Comparison of ENCODE assay signal across 1 cellular context in the genomic region with DNA sequence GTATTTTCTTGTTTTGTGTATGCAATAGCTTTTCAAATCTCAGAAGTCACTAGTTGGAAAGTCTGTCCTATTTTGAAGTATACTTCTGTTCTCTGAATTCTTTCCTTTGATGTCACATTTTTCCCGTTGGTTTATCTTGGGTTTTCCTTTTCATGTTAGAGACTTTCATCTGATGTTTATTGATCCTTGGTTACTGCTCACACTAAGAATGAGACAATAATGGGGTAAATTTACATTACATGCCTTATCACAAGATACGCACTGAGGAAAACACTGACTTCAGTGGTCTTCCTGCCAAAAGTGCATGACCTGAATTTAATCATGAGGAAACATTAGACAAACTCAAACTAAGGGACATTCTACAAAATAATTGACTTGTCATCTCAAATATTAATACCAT.
TF ChIP-seq lines count a peak whose summit lies in the region.

No MANE protein-coding gene starts in this region.

TF ChIP-seq in HepG2, 621 proteins besides CTCF, POLR2A, EP300 and RAD21 (continued from another document and continues in another):
- TF ChIP-seq, protein P1, sequence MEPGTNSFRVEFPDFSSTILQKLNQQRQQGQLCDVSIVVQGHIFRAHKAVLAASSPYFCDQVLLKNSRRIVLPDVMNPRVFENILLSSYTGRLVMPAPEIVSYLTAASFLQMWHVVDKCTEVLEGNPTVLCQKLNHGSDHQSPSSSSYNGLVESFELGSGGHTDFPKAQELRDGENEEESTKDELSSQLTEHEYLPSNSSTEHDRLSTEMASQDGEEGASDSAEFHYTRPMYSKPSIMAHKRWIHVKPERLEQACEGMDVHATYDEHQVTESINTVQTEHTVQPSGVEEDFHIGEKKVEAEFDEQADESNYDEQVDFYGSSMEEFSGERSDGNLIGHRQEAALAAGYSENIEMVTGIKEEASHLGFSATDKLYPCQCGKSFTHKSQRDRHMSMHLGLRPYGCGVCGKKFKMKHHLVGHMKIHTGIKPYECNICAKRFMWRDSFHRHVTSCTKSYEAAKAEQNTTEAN (CRISPR knock-in tag; conservative IDR thresholded peaks at IDR 0.05) = no peak
- TF ChIP-seq, protein P2, sequence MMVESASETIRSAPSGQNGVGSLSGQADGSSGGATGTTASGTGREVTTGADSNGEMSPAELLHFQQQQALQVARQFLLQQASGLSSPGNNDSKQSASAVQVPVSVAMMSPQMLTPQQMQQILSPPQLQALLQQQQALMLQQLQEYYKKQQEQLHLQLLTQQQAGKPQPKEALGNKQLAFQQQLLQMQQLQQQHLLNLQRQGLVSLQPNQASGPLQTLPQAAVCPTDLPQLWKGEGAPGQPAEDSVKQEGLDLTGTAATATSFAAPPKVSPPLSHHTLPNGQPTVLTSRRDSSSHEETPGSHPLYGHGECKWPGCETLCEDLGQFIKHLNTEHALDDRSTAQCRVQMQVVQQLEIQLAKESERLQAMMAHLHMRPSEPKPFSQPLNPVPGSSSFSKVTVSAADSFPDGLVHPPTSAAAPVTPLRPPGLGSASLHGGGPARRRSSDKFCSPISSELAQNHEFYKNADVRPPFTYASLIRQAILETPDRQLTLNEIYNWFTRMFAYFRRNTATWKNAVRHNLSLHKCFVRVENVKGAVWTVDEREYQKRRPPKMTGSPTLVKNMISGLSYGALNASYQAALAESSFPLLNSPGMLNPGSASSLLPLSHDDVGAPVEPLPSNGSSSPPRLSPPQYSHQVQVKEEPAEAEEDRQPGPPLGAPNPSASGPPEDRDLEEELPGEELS (CRISPR knock-in tag; IDR thresholded peaks at IDR 0.05) = peak; percentile 93
- TF ChIP-seq ISL2 (CRISPR knock-in tag; IDR thresholded peaks at IDR 0.05) = peak; percentile 100
- TF ChIP-seq SIX1 (CRISPR knock-in tag; IDR thresholded peaks at IDR 0.05; ENCODE audit: borderline replicate concordance) = peak; percentile 85; the same call in 1 of the 2 replicates
- TF ChIP-seq MIXL1 (CRISPR knock-in tag; IDR thresholded peaks at IDR 0.05) = 0 out of 2 replicates have a peak, but pooled peaks have one; percentile 54
- TF ChIP-seq MIER2 (CRISPR knock-in tag; IDR thresholded peaks at IDR 0.05) = no peak
- no peak for TF ChIP-seq ZNF253 (CRISPR knock-in tag; IDR thresholded peaks at IDR 0.05; ENCODE audit: borderline replicate concordance)
- TF ChIP-seq NFKBIZ (CRISPR knock-in tag; IDR thresholded peaks at IDR 0.05) = peak; percentile 67; the same call in 1 of the 2 replicates
- TF ChIP-seq, protein P3, sequence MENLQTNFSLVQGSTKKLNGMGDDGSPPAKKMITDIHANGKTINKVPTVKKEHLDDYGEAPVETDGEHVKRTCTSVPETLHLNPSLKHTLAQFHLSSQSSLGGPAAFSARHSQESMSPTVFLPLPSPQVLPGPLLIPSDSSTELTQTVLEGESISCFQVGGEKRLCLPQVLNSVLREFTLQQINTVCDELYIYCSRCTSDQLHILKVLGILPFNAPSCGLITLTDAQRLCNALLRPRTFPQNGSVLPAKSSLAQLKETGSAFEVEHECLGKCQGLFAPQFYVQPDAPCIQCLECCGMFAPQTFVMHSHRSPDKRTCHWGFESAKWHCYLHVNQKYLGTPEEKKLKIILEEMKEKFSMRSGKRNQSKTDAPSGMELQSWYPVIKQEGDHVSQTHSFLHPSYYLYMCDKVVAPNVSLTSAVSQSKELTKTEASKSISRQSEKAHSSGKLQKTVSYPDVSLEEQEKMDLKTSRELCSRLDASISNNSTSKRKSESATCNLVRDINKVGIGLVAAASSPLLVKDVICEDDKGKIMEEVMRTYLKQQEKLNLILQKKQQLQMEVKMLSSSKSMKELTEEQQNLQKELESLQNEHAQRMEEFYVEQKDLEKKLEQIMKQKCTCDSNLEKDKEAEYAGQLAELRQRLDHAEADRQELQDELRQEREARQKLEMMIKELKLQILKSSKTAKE (CRISPR knock-in tag; IDR thresholded peaks at IDR 0.05; ENCODE audit: borderline replicate concordance) = peak; percentile 54; the same call in 1 of the 2 replicates
- peak; percentile 58; the same call in 1 of the 2 replicates for TF ChIP-seq HNF4A (CRISPR knock-in tag; IDR thresholded peaks at IDR 0.05)
- peak; percentile 73; the same call in 1 of the 2 replicates for TF ChIP-seq HDAC1 (CRISPR knock-in tag; IDR thresholded peaks at IDR 0.05)
- TF ChIP-seq KLF11 (CRISPR knock-in tag; IDR thresholded peaks at IDR 0.05) = 0 out of 2 replicates have a peak, but pooled peaks have one; percentile 39
- TF ChIP-seq ZNF709 (CRISPR knock-in tag; IDR thresholded peaks at IDR 0.05) = no peak
- TF ChIP-seq, protein P4, sequence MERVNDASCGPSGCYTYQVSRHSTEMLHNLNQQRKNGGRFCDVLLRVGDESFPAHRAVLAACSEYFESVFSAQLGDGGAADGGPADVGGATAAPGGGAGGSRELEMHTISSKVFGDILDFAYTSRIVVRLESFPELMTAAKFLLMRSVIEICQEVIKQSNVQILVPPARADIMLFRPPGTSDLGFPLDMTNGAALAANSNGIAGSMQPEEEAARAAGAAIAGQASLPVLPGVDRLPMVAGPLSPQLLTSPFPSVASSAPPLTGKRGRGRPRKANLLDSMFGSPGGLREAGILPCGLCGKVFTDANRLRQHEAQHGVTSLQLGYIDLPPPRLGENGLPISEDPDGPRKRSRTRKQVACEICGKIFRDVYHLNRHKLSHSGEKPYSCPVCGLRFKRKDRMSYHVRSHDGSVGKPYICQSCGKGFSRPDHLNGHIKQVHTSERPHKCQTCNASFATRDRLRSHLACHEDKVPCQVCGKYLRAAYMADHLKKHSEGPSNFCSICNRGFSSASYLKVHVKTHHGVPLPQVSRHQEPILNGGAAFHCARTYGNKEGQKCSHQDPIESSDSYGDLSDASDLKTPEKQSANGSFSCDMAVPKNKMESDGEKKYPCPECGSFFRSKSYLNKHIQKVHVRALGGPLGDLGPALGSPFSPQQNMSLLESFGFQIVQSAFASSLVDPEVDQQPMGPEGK (CRISPR knock-in tag; IDR thresholded peaks at IDR 0.05) = peak; percentile 19; the same call in 1 of the 2 replicates
- TF ChIP-seq TBL1XR1 (IDR thresholded peaks at IDR 0.05; ENCODE audit: borderline replicate concordance, low read length, partially characterized antibody) = peak; percentile 14
- TF ChIP-seq, protein P5, sequence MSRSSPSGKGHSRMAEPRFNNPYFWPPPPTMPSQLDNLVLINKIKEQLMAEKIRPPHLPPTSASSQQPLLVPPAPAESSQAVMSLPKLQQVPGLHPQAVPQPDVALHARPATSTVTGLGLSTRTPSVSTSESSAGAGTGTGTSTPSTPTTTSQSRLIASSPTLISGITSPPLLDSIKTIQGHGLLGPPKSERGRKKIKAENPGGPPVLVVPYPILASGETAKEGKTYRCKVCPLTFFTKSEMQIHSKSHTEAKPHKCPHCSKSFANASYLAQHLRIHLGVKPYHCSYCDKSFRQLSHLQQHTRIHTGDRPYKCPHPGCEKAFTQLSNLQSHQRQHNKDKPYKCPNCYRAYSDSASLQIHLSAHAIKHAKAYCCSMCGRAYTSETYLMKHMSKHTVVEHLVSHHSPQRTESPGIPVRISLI (CRISPR knock-in tag; IDR thresholded peaks at IDR 0.05; ENCODE audit: borderline replicate concordance) = no peak
- TF ChIP-seq ZNF878 (CRISPR knock-in tag; IDR thresholded peaks at IDR 0.05) = no peak
- TF ChIP-seq, protein P6, sequence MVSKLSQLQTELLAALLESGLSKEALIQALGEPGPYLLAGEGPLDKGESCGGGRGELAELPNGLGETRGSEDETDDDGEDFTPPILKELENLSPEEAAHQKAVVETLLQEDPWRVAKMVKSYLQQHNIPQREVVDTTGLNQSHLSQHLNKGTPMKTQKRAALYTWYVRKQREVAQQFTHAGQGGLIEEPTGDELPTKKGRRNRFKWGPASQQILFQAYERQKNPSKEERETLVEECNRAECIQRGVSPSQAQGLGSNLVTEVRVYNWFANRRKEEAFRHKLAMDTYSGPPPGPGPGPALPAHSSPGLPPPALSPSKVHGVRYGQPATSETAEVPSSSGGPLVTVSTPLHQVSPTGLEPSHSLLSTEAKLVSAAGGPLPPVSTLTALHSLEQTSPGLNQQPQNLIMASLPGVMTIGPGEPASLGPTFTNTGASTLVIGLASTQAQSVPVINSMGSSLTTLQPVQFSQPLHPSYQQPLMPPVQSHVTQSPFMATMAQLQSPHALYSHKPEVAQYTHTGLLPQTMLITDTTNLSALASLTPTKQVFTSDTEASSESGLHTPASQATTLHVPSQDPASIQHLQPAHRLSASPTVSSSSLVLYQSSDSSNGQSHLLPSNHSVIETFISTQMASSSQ (IDR thresholded peaks at IDR 0.05; ENCODE audit: low read depth) = peak; percentile 78
- TF ChIP-seq, protein P6 (CRISPR knock-in tag; IDR thresholded peaks at IDR 0.05; ENCODE audit: borderline replicate concordance) = peak; percentile 89; the same call in 1 of the 2 replicates
- no peak for TF ChIP-seq ZNF75D (CRISPR knock-in tag; IDR thresholded peaks at IDR 0.05; ENCODE audit: borderline replicate concordance)
- TF ChIP-seq ZNF614 (CRISPR knock-in tag; IDR thresholded peaks at IDR 0.05; ENCODE audit: borderline replicate concordance) = peak; percentile 37; the same call in 1 of the 2 replicates
- TF ChIP-seq ZNF3 (CRISPR knock-in tag; IDR thresholded peaks at IDR 0.05) = no peak
- TF ChIP-seq ZFP62 (CRISPR knock-in tag; IDR thresholded peaks at IDR 0.05) = no peak
- no peak for TF ChIP-seq ZNF230 (CRISPR knock-in tag; IDR thresholded peaks at IDR 0.05)
- TF ChIP-seq REPIN1 (CRISPR knock-in tag; IDR thresholded peaks at IDR 0.05; ENCODE audit: borderline replicate concordance, low read depth) = no peak
- TF ChIP-seq, protein P7, sequence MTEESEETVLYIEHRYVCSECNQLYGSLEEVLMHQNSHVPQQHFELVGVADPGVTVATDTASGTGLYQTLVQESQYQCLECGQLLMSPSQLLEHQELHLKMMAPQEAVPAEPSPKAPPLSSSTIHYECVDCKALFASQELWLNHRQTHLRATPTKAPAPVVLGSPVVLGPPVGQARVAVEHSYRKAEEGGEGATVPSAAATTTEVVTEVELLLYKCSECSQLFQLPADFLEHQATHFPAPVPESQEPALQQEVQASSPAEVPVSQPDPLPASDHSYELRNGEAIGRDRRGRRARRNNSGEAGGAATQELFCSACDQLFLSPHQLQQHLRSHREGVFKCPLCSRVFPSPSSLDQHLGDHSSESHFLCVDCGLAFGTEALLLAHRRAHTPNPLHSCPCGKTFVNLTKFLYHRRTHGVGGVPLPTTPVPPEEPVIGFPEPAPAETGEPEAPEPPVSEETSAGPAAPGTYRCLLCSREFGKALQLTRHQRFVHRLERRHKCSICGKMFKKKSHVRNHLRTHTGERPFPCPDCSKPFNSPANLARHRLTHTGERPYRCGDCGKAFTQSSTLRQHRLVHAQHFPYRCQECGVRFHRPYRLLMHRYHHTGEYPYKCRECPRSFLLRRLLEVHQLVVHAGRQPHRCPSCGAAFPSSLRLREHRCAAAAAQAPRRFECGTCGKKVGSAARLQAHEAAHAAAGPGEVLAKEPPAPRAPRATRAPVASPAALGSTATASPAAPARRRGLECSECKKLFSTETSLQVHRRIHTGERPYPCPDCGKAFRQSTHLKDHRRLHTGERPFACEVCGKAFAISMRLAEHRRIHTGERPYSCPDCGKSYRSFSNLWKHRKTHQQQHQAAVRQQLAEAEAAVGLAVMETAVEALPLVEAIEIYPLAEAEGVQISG (CRISPR knock-in tag; IDR thresholded peaks at IDR 0.05) = no peak
- TF ChIP-seq SOX5 (CRISPR knock-in tag; IDR thresholded peaks at IDR 0.05; ENCODE audit: borderline replicate concordance) = peak; percentile 97
- no peak for TF ChIP-seq ZNF644 (CRISPR knock-in tag; IDR thresholded peaks at IDR 0.05; ENCODE audit: low read depth)
- TF ChIP-seq CC2D1A (CRISPR knock-in tag; IDR thresholded peaks at IDR 0.05) = no peak
- TF ChIP-seq PPARG (CRISPR knock-in tag; conservative IDR thresholded peaks at IDR 0.05) = peak; percentile 85
- TF ChIP-seq HMG20A (CRISPR knock-in tag; IDR thresholded peaks at IDR 0.05; ENCODE audit: borderline replicate concordance) = peak; percentile 99
- peak; percentile 98 for TF ChIP-seq NCOA2 (CRISPR knock-in tag; IDR thresholded peaks at IDR 0.05)
- TF ChIP-seq, protein P8, sequence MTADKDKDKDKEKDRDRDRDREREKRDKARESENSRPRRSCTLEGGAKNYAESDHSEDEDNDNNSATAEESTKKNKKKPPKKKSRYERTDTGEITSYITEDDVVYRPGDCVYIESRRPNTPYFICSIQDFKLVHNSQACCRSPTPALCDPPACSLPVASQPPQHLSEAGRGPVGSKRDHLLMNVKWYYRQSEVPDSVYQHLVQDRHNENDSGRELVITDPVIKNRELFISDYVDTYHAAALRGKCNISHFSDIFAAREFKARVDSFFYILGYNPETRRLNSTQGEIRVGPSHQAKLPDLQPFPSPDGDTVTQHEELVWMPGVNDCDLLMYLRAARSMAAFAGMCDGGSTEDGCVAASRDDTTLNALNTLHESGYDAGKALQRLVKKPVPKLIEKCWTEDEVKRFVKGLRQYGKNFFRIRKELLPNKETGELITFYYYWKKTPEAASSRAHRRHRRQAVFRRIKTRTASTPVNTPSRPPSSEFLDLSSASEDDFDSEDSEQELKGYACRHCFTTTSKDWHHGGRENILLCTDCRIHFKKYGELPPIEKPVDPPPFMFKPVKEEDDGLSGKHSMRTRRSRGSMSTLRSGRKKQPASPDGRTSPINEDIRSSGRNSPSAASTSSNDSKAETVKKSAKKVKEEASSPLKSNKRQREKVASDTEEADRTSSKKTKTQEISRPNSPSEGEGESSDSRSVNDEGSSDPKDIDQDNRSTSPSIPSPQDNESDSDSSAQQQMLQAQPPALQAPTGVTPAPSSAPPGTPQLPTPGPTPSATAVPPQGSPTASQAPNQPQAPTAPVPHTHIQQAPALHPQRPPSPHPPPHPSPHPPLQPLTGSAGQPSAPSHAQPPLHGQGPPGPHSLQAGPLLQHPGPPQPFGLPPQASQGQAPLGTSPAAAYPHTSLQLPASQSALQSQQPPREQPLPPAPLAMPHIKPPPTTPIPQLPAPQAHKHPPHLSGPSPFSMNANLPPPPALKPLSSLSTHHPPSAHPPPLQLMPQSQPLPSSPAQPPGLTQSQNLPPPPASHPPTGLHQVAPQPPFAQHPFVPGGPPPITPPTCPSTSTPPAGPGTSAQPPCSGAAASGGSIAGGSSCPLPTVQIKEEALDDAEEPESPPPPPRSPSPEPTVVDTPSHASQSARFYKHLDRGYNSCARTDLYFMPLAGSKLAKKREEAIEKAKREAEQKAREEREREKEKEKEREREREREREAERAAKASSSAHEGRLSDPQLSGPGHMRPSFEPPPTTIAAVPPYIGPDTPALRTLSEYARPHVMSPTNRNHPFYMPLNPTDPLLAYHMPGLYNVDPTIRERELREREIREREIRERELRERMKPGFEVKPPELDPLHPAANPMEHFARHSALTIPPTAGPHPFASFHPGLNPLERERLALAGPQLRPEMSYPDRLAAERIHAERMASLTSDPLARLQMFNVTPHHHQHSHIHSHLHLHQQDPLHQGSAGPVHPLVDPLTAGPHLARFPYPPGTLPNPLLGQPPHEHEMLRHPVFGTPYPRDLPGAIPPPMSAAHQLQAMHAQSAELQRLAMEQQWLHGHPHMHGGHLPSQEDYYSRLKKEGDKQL (CRISPR knock-in tag; IDR thresholded peaks at IDR 0.05; ENCODE audit: low read depth) = peak; percentile 92
- no peak for TF ChIP-seq SNRNP70 (IDR thresholded peaks at IDR 0.05; ENCODE audit: low read depth, low read length)
- TF ChIP-seq RBFOX2 (IDR thresholded peaks at IDR 0.05; ENCODE audit: low read depth, low read length) = no peak
- peak; percentile 62; the same call in 1 of the 2 replicates for TF ChIP-seq CBFB (CRISPR knock-in tag; IDR thresholded peaks at IDR 0.05)
